In genomic region chr2:101502095-101502494, GRCh38 we compare ENCODE assay signal across 1 cellular context.
TF ChIP-seq lines count a peak whose summit lies in the region.

No MANE protein-coding gene starts in this region.

TF ChIP-seq in H1, 55 proteins besides CTCF, POLR2A, EP300 and RAD21:
- no peak for TF ChIP-seq EZH2 (IDR thresholded peaks at IDR 0.05; ENCODE audit: low read depth, low read length, severe bottlenecking)
- TF ChIP-seq CEBPB (IDR thresholded peaks at IDR 0.05; ENCODE audit: low read depth, low read length): no peak
- TF ChIP-seq RBBP5 (IDR thresholded peaks at IDR 0.05; ENCODE audit: borderline replicate concordance, low read depth, low read length): no peak
- no peak for TF ChIP-seq POU5F1 (IDR thresholded peaks at IDR 0.05; ENCODE audit: low read depth, low read length)
- TF ChIP-seq BCL11A (IDR thresholded peaks at IDR 0.05; ENCODE audit: low read depth in 2 of 2, low read length in 2 of 2): no peak
- no peak for TF ChIP-seq USF2 (IDR thresholded peaks at IDR 0.05; ENCODE audit: low read length)
- TF ChIP-seq BACH1 (IDR thresholded peaks at IDR 0.05; ENCODE audit: low read length): no peak
- no peak for TF ChIP-seq TBP (IDR thresholded peaks at IDR 0.05; ENCODE audit: low read depth, low read length)
- no peak for TF ChIP-seq CREB1 (IDR thresholded peaks at IDR 0.05)
- TF ChIP-seq MAFK (IDR thresholded peaks at IDR 0.05; ENCODE audit: low read depth, low read length): no peak
- TF ChIP-seq JUN (IDR thresholded peaks at IDR 0.05; ENCODE audit: low read depth, low read length): no peak
- TF ChIP-seq CHD1 (IDR thresholded peaks at IDR 0.05; ENCODE audit: low read depth, low read length): no peak
- no peak for TF ChIP-seq FOSL1 (IDR thresholded peaks at IDR 0.05; ENCODE audit: insufficient read depth, low read depth, low read length)
- TF ChIP-seq KDM1A (IDR thresholded peaks at IDR 0.05; ENCODE audit: borderline replicate concordance, low read length): no peak
- no peak for TF ChIP-seq TAF7 (optimal IDR thresholded peaks at IDR 0.05; ENCODE audit: borderline replicate concordance, low read depth, low read length)
- no peak for TF ChIP-seq CTBP2 (IDR thresholded peaks at IDR 0.05; ENCODE audit: borderline replicate concordance, insufficient read depth, insufficient read length, low read length)
- no peak for TF ChIP-seq ATF2 (IDR thresholded peaks at IDR 0.05; ENCODE audit: low read length)
- TF ChIP-seq SIX5 (IDR thresholded peaks at IDR 0.05; ENCODE audit: low read depth, low read length): no peak
